1 cellular context compared by ENCODE assay signal in the genomic region with DNA sequence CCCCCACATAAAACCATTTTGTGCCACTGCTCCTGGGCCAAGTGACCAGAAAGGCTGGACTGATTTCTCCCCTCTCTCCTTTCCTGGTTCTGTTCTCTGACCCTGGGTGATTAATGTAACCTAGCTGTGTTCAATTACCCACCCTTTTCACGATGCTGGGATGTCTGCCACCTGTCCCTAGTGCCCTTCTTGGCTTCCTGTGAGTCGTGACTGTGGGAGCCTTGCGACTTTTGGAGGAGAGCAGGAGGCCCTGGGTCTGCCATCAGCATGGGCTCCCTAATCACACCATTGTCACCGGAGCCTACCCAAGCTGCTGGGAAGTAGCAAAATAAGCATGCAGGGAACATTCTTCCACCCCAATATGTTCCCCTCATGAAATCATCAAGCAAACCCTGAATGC.
TF ChIP-seq lines count a peak whose summit lies in the region.

No MANE protein-coding gene starts in this region.

TF ChIP-seq in IMR-90, 13 proteins besides CTCF, POLR2A, EP300 and RAD21:
- TF ChIP-seq RCOR1 (IDR thresholded peaks at IDR 0.05; ENCODE audit: insufficient replicate concordance, low read length) (no peak), NFE2L2 (IDR thresholded peaks at IDR 0.05; ENCODE audit: low read depth, low read length) (no peak), MXI1 (IDR thresholded peaks at IDR 0.05; ENCODE audit: borderline replicate concordance, low read depth, low read length) (no peak), MAFK (IDR thresholded peaks at IDR 0.05; ENCODE audit: low read depth, low read length) (no peak), FOS (IDR thresholded peaks at IDR 0.05; ENCODE audit: low read depth, low read length) (no peak), CEBPB (IDR thresholded peaks at IDR 0.05; ENCODE audit: low read depth, low read length) (no peak), CHD1 (IDR thresholded peaks at IDR 0.05; ENCODE audit: low read depth, low read length) (no peak), BHLHE40 (IDR thresholded peaks at IDR 0.05; ENCODE audit: low read depth, low read length) (no peak), RFX5 (IDR thresholded peaks at IDR 0.05; ENCODE audit: low read depth, low read length) (no peak), SMC3 (IDR thresholded peaks at IDR 0.05; ENCODE audit: low read depth, low read length) (no peak)
- TF ChIP-seq, protein P1, sequence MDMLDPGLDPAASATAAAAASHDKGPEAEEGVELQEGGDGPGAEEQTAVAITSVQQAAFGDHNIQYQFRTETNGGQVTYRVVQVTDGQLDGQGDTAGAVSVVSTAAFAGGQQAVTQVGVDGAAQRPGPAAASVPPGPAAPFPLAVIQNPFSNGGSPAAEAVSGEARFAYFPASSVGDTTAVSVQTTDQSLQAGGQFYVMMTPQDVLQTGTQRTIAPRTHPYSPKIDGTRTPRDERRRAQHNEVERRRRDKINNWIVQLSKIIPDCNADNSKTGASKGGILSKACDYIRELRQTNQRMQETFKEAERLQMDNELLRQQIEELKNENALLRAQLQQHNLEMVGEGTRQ (IDR thresholded peaks at IDR 0.05; ENCODE audit: low read depth, low read length) = no peak
